1 cellular context compared by ENCODE assay signal in the genomic region with DNA sequence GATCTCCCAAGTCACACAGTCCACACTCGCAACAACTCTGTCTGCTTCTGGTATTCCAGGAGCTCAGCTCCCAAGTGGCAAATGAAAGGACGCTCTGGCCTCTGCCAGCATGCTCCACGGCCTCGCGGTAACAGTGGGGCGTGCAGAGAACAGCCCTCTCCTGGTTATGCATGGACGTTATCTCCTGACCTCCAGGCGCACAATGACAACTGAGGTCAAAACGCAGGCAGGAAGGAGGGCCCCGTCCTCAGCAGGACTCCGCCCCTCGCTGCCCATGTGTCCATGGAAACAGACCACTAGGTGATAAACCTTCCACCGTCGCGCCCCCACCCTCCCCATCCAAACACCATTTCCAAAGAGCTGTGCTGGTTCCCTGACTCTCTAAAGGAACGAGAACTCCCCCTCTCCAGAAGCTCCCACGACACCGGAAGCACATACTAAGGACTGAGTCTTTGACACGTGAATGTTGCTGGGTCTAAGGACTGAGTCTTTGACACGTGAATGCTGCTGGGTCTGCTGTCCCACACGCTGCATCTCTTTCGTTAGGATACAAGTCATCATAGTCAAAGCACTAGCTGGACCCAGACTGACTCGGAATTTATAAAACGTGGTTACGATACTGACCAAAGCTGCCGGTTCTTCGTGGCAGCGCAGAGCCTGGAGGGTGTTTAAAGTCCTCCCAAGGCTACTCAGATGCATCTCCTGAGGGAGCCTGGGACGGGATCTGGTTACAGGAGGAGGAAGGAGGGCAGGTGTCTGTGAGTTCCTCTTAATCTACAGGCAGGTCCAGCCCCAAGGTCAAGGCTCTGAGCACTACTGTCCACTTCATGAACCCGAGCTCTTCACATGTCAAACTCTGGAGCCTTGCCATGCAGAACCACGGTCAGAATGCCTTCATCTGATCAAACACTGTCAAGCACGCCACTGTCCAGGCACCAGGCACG.
TF ChIP-seq lines count a peak whose summit lies in the region.

No MANE protein-coding gene starts in this region.

TF ChIP-seq in K562, 482 proteins besides CTCF, POLR2A, EP300 and RAD21 (continued from another document and continues in another):
- TF ChIP-seq, protein P1, sequence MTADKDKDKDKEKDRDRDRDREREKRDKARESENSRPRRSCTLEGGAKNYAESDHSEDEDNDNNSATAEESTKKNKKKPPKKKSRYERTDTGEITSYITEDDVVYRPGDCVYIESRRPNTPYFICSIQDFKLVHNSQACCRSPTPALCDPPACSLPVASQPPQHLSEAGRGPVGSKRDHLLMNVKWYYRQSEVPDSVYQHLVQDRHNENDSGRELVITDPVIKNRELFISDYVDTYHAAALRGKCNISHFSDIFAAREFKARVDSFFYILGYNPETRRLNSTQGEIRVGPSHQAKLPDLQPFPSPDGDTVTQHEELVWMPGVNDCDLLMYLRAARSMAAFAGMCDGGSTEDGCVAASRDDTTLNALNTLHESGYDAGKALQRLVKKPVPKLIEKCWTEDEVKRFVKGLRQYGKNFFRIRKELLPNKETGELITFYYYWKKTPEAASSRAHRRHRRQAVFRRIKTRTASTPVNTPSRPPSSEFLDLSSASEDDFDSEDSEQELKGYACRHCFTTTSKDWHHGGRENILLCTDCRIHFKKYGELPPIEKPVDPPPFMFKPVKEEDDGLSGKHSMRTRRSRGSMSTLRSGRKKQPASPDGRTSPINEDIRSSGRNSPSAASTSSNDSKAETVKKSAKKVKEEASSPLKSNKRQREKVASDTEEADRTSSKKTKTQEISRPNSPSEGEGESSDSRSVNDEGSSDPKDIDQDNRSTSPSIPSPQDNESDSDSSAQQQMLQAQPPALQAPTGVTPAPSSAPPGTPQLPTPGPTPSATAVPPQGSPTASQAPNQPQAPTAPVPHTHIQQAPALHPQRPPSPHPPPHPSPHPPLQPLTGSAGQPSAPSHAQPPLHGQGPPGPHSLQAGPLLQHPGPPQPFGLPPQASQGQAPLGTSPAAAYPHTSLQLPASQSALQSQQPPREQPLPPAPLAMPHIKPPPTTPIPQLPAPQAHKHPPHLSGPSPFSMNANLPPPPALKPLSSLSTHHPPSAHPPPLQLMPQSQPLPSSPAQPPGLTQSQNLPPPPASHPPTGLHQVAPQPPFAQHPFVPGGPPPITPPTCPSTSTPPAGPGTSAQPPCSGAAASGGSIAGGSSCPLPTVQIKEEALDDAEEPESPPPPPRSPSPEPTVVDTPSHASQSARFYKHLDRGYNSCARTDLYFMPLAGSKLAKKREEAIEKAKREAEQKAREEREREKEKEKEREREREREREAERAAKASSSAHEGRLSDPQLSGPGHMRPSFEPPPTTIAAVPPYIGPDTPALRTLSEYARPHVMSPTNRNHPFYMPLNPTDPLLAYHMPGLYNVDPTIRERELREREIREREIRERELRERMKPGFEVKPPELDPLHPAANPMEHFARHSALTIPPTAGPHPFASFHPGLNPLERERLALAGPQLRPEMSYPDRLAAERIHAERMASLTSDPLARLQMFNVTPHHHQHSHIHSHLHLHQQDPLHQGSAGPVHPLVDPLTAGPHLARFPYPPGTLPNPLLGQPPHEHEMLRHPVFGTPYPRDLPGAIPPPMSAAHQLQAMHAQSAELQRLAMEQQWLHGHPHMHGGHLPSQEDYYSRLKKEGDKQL (CRISPR knock-in tag; IDR thresholded peaks at IDR 0.05; ENCODE audit: borderline replicate concordance), result no peak
- no peak for TF ChIP-seq HNRNPK (IDR thresholded peaks at IDR 0.05; ENCODE audit: low read depth, low read length, poor library complexity, severe bottlenecking)
- no peak for TF ChIP-seq SIRT6 (IDR thresholded peaks at IDR 0.05; ENCODE audit: low read depth, low read length)
- TF ChIP-seq, protein P2, sequence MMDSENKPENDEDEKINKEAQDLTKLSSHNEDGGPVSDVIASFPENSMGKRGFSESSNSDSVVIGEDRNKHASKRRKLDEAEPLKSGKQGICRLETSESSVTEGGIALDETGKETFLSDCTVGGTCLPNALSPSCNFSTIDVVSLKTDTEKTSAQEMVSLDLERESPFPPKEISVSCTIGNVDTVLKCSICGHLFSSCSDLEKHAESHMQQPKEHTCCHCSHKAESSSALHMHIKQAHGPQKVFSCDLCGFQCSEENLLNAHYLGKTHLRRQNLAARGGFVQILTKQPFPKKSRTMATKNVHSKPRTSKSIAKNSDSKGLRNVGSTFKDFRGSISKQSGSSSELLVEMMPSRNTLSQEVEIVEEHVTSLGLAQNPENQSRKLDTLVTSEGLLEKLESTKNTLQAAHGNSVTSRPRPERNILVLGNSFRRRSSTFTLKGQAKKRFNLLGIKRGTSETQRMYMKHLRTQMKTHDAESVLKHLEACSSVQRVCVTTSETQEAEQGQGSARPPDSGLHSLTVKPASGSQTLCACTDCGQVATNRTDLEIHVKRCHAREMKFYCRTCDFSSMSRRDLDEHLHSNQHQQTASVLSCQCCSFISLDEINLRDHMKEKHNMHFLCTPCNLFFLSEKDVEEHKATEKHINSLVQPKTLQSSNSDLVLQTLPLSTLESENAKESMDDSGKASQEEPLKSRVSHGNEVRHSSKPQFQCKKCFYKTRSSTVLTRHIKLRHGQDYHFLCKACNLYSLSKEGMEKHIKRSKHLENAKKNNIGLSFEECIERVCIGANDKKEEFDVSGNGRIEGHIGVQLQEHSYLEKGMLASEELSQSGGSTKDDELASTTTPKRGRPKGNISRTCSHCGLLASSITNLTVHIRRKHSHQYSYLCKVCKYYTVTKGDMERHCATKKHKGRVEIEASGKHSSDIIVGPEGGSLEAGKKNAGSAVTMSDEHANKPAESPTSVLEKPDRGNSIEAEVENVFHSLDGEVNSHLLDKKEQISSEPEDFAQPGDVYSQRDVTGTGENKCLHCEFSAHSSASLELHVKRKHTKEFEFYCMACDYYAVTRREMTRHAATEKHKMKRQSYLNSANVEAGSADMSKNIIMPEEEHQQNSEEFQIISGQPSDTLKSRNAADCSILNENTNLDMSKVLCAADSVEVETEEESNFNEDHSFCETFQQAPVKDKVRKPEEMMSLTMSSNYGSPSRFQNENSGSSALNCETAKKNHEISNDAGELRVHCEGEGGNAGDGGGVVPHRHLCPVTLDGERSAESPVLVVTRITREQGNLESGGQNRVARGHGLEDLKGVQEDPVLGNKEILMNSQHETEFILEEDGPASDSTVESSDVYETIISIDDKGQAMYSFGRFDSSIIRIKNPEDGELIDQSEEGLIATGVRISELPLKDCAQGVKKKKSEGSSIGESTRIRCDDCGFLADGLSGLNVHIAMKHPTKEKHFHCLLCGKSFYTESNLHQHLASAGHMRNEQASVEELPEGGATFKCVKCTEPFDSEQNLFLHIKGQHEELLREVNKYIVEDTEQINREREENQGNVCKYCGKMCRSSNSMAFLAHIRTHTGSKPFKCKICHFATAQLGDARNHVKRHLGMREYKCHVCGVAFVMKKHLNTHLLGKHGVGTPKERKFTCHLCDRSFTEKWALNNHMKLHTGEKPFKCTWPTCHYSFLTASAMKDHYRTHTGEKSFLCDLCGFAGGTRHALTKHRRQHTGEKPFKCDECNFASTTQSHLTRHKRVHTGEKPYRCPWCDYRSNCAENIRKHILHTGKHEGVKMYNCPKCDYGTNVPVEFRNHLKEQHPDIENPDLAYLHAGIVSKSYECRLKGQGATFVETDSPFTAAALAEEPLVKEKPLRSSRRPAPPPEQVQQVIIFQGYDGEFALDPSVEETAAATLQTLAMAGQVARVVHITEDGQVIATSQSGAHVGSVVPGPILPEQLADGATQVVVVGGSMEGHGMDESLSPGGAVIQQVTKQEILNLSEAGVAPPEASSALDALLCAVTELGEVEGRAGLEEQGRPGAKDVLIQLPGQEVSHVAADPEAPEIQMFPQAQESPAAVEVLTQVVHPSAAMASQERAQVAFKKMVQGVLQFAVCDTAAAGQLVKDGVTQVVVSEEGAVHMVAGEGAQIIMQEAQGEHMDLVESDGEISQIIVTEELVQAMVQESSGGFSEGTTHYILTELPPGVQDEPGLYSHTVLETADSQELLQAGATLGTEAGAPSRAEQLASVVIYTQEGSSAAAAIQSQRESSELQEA (IDR thresholded peaks at IDR 0.05; ENCODE audit: low read depth), result no peak
- TF ChIP-seq, protein P3, sequence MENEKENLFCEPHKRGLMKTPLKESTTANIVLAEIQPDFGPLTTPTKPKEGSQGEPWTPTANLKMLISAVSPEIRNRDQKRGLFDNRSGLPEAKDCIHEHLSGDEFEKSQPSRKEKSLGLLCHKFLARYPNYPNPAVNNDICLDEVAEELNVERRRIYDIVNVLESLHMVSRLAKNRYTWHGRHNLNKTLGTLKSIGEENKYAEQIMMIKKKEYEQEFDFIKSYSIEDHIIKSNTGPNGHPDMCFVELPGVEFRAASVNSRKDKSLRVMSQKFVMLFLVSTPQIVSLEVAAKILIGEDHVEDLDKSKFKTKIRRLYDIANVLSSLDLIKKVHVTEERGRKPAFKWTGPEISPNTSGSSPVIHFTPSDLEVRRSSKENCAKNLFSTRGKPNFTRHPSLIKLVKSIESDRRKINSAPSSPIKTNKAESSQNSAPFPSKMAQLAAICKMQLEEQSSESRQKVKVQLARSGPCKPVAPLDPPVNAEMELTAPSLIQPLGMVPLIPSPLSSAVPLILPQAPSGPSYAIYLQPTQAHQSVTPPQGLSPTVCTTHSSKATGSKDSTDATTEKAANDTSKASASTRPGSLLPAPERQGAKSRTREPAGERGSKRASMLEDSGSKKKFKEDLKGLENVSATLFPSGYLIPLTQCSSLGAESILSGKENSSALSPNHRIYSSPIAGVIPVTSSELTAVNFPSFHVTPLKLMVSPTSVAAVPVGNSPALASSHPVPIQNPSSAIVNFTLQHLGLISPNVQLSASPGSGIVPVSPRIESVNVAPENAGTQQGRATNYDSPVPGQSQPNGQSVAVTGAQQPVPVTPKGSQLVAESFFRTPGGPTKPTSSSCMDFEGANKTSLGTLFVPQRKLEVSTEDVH (IDR thresholded peaks at IDR 0.05; ENCODE audit: low read depth, partially characterized antibody), result no peak
- TF ChIP-seq, protein P4, sequence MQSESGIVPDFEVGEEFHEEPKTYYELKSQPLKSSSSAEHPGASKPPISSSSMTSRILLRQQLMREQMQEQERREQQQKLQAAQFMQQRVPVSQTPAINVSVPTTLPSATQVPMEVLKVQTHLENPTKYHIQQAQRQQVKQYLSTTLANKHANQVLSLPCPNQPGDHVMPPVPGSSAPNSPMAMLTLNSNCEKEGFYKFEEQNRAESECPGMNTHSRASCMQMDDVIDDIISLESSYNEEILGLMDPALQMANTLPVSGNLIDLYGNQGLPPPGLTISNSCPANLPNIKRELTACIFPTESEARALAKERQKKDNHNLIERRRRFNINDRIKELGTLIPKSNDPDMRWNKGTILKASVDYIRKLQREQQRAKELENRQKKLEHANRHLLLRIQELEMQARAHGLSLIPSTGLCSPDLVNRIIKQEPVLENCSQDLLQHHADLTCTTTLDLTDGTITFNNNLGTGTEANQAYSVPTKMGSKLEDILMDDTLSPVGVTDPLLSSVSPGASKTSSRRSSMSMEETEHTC (IDR thresholded peaks at IDR 0.05), result no peak
- TF ChIP-seq ZNF133 (CRISPR knock-in tag; IDR thresholded peaks at IDR 0.05), result no peak
- TF ChIP-seq NFRKB (IDR thresholded peaks at IDR 0.05; ENCODE audit: low read depth), result no peak
- TF ChIP-seq, protein P5, sequence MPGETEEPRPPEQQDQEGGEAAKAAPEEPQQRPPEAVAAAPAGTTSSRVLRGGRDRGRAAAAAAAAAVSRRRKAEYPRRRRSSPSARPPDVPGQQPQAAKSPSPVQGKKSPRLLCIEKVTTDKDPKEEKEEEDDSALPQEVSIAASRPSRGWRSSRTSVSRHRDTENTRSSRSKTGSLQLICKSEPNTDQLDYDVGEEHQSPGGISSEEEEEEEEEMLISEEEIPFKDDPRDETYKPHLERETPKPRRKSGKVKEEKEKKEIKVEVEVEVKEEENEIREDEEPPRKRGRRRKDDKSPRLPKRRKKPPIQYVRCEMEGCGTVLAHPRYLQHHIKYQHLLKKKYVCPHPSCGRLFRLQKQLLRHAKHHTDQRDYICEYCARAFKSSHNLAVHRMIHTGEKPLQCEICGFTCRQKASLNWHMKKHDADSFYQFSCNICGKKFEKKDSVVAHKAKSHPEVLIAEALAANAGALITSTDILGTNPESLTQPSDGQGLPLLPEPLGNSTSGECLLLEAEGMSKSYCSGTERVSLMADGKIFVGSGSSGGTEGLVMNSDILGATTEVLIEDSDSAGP (CRISPR knock-in tag; IDR thresholded peaks at IDR 0.05), result no peak
- TF ChIP-seq KLF16 (IDR thresholded peaks at IDR 0.05), result peak; percentile 75
- peak in 1 of 2 experiments; percentile 52; a peak in 1 of 4 replicates for TF ChIP-seq FOXA3 (CRISPR knock-in tag; conservative IDR thresholded peaks at IDR 0.05 in 1 of 2, IDR thresholded peaks at IDR 0.05 in 1 of 2)
- no peak for TF ChIP-seq RBM17 (IDR thresholded peaks at IDR 0.05; ENCODE audit: borderline replicate concordance, low read depth, low read length)
- TF ChIP-seq STAT5B (CRISPR knock-in tag; IDR thresholded peaks at IDR 0.05), result no peak
- no peak for TF ChIP-seq PHB (CRISPR knock-in tag; IDR thresholded peaks at IDR 0.05)
- no peak for TF ChIP-seq ZNF707 (CRISPR knock-in tag; conservative IDR thresholded peaks at IDR 0.05)
